ENCODE assay signal across 8 cellular contexts in the genomic region with DNA sequence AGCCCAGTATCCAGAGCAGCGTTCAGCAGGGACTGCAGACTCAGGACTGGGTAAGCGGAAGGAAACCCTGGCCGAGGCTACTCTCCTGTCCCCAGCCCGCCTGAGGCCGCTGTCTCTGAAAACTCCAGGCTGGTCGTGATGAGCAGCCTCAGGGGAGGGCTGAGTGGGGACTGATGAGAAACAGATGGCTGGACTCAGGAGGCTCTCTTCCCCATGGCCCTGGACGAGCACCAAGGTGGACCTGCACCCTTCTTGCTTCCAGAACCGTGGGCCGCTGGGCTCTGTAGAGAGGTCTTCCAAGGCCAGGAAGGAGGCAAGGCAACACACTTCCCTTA. TPM values are rescaled to one million over a fixed set of nuclear protein-coding genes. Genes with fewer than 3 reads are reported as not detected.
DNase-seq lines count a peak whose midpoint lies in the region; ATAC-seq and TF ChIP-seq lines count a peak whose summit lies in the region.

No MANE protein-coding gene starts in this region.

- ATAC-seq in T-cell (replicated peaks in 1 of 4) (no peak), Right ventricle myocardium superior (ENCODE audit: poor library complexity) (peak; percentile 11), gastrocnemius medialis (no peak), GM18511 (IDR thresholded peaks at IDR 0.05; ENCODE audit: unreplicated experiment) (no peak), left lobe of liver (no peak), GM21723 (IDR thresholded peaks at IDR 0.05; ENCODE audit: unreplicated experiment) (no peak)

- peaks cover 24 to 32% (median 29%) of the 10 kb centered on the region in 3 donors for H3K4me1 Mint-ChIP-seq in T-cell

- H3K4me1 ChIP-seq in gastrocnemius medialis, result peaks cover 17 to 19% of the 10 kb centered on the region in 2 donors

- peaks cover 2 to 14% (median 11%) of the 10 kb centered on the region in 3 donors for H3K9me3 Mint-ChIP-seq in T-cell

- peaks cover 15% of the 10 kb centered on the region for H3K36me3 Mint-ChIP-seq in T-cell

- in situ Hi-C loops in gastrocnemius medialis (cut with MboI; ENCODE audit: low sequenced_read_pairs in 4 of 4), result no loop called here

- H3K36me3 ChIP-seq in GM06990 (ENCODE audit: control insufficient read depth, insufficient read depth, low read length) (no peaks in the 10 kb centered on the region; the same call in none of the 2 replicates), gastrocnemius medialis (peaks cover 0 to 16% of the 10 kb centered on the region in 2 donors)

- POLR2A ChIA-PET in T-cell (lab: Charles Lee), result no interaction called here

- peak overlapping the region; percentile 79 to 94 (median 90) for H3K27ac ChIP-seq in gastrocnemius medialis

- peak overlapping the region; percentile 27 to 82 for H3K27ac Mint-ChIP-seq in T-cell

- H3K27me3 Mint-ChIP-seq in T-cell, result no peaks in the 10 kb centered on the region

- H3K4me3 ChIP-seq in GM06990 (replicated peaks; ENCODE audit: low read depth, low read length) (peak overlapping the region; percentile 75), gastrocnemius medialis (peak overlapping the region; percentile 70 to 100 (median 94))

- no peaks in the 10 kb centered on the region for H3K27me3 ChIP-seq in GM06990 (replicated peaks; ENCODE audit: control insufficient read depth, insufficient read depth, low read length)
- no peaks in the 10 kb centered on the region for H3K27me3 ChIP-seq in gastrocnemius medialis

- CTCF ChIA-PET in T-cell (lab: Charles Lee), result no interaction called here

- H3K9me3 ChIP-seq in gastrocnemius medialis, result no peaks in the 10 kb centered on the region

- peak overlapping the region; percentile 74 to 81 (median 80) for H3K4me3 Mint-ChIP-seq in T-cell

- DNase-seq in GM06990 (ENCODE audit: extremely low read depth, insufficient read length), result no peak
- DNase-seq in T-cell, result no peak
- DNase-seq in Right ventricle myocardium superior, result peak; percentile 47
- no peak for DNase-seq in gastrocnemius medialis
- no peak for DNase-seq in CD1c-positive myeloid dendritic cell (ENCODE audit: extremely low spot score)
- no peak for DNase-seq in left lobe of liver (ENCODE audit: low spot score)

- no peak for TF ChIP-seq POLR2A in gastrocnemius medialis (IDR thresholded peaks at IDR 0.05)

- TF ChIP-seq CTCF in GM06990 (IDR thresholded peaks at IDR 0.05; ENCODE audit: insufficient read depth, low read length, poor library complexity, severe bottlenecking) (no peak), gastrocnemius medialis (IDR thresholded peaks at IDR 0.05 in 4 of 5, conservative IDR thresholded peaks at IDR 0.05 in 1 of 5) (no peak)

- intact Hi-C loops in Right ventricle myocardium superior (cut with DNase I) (no loop called here), gastrocnemius medialis (cut with DNase I; ENCODE audit: low total_unique reads) (loop anchor here (2.0 kb wide), 1 partner anchor 29 kb away; no protein-coding TSS in a partner anchor)

RNA-seq across cellular contexts. Expression of gene TEX22, which starts 1.1 kb away (rescaled TPM):
- total RNA-seq in T-cell, result 1 to 10 TPM in 4 of 5 donors, under 1 TPM in 1; 0.93 to 9.0 (median 6.0) TPM
- total RNA-seq in Right ventricle myocardium superior, result 1.9 TPM
- total RNA-seq in gastrocnemius medialis, result not detected
- 1.3 TPM for total RNA-seq in left lobe of liver

RNA-seq across cellular contexts. Expression of gene MTA1, which starts 20.2 kb away (rescaled TPM):
- 100 to 1,000 TPM; 111 to 152 (median 141) TPM for total RNA-seq in T-cell
- total RNA-seq in Right ventricle myocardium superior, result 191 TPM
- 10 to 100 TPM; 18.2 to 30.8 (median 28.2) TPM for total RNA-seq in gastrocnemius medialis
- total RNA-seq in left lobe of liver, result 39.2 TPM
